ENCODE assay signal across 1 cellular context in the genomic region with DNA sequence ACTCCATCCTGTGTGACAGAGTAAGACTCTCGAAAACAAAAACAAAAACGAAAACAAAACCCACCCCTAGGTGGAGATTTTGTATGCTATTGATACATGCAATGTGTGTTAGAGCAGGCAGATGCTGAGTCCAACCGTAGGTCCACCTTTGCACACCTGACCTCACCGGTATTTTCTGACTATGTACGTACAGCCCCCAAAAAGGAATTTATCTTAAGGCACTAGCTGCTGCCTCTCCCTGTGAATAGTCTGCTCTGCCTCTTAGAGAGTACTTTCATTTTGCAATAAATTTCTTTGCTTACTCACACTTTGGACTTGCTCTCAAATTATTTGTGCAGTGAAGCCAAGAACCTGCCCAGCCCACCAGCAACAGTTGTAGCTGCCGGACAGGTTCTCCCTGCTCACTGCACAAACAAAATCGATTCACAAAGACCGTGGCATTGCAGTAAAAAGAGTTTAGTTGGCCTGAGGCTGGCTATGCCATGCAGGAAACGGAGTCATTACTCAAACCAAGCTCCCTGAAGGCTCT.
TF ChIP-seq lines count a peak whose summit lies in the region.

No MANE protein-coding gene starts in this region.

TF ChIP-seq in IMR-90, 13 proteins besides CTCF, POLR2A, EP300 and RAD21:
- TF ChIP-seq MXI1 (IDR thresholded peaks at IDR 0.05; ENCODE audit: borderline replicate concordance, low read depth, low read length) (no peak), BHLHE40 (IDR thresholded peaks at IDR 0.05; ENCODE audit: low read depth, low read length) (no peak), ELK1 (IDR thresholded peaks at IDR 0.05; ENCODE audit: borderline replicate concordance, low read depth, low read length) (no peak), CEBPB (IDR thresholded peaks at IDR 0.05; ENCODE audit: low read depth, low read length) (no peak), RFX5 (IDR thresholded peaks at IDR 0.05; ENCODE audit: low read depth, low read length) (no peak), SMC3 (IDR thresholded peaks at IDR 0.05; ENCODE audit: low read depth, low read length) (no peak), USF2 (IDR thresholded peaks at IDR 0.05; ENCODE audit: low read depth, low read length) (no peak), MAZ (IDR thresholded peaks at IDR 0.05; ENCODE audit: borderline replicate concordance, low read depth, low read length) (no peak), CHD1 (IDR thresholded peaks at IDR 0.05; ENCODE audit: low read depth, low read length) (no peak), MAFK (IDR thresholded peaks at IDR 0.05; ENCODE audit: low read depth, low read length) (no peak), RCOR1 (IDR thresholded peaks at IDR 0.05; ENCODE audit: insufficient replicate concordance, low read length) (no peak)
